ENCODE assay signal across 1 cellular context in the genomic region with DNA sequence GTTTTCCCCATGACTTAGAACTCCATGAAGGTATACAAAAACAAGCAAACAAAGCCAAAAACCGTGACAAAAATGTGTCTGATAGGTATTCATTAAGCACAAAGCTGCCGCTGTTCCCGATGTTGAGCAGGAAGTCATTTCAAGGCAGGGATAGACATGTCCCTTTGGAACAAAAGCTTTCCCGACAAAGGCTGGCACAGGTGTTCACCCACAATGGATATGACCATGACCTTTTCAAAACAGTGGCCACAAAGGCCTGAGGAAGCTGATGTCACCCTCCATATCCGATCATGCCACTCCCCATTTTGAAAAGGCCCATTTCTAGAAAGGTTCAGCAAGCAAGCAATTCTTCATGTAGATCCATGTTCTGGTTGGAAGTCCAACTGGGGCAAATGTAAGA.
TF ChIP-seq lines count a peak whose summit lies in the region.

No MANE protein-coding gene starts in this region.

TF ChIP-seq in GM23338, 12 proteins besides CTCF, POLR2A, EP300 and RAD21 (continued from another document):
- TF ChIP-seq, protein P1, sequence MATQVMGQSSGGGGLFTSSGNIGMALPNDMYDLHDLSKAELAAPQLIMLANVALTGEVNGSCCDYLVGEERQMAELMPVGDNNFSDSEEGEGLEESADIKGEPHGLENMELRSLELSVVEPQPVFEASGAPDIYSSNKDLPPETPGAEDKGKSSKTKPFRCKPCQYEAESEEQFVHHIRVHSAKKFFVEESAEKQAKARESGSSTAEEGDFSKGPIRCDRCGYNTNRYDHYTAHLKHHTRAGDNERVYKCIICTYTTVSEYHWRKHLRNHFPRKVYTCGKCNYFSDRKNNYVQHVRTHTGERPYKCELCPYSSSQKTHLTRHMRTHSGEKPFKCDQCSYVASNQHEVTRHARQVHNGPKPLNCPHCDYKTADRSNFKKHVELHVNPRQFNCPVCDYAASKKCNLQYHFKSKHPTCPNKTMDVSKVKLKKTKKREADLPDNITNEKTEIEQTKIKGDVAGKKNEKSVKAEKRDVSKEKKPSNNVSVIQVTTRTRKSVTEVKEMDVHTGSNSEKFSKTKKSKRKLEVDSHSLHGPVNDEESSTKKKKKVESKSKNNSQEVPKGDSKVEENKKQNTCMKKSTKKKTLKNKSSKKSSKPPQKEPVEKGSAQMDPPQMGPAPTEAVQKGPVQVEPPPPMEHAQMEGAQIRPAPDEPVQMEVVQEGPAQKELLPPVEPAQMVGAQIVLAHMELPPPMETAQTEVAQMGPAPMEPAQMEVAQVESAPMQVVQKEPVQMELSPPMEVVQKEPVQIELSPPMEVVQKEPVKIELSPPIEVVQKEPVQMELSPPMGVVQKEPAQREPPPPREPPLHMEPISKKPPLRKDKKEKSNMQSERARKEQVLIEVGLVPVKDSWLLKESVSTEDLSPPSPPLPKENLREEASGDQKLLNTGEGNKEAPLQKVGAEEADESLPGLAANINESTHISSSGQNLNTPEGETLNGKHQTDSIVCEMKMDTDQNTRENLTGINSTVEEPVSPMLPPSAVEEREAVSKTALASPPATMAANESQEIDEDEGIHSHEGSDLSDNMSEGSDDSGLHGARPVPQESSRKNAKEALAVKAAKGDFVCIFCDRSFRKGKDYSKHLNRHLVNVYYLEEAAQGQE (IDR thresholded peaks at IDR 0.05; ENCODE audit: unreplicated experiment) = no peak
- TF ChIP-seq CREB1 (CRISPR knock-in tag; IDR thresholded peaks at IDR 0.05; ENCODE audit: low read depth) = no peak
- TF ChIP-seq EZH2 (IDR thresholded peaks at IDR 0.05; ENCODE audit: low read depth, unreplicated experiment) = no peak
- TF ChIP-seq NANOG (IDR thresholded peaks at IDR 0.05; ENCODE audit: borderline replicate concordance) = no peak
- no peak for TF ChIP-seq EZH2phosphoT487 (IDR thresholded peaks at IDR 0.05; ENCODE audit: unreplicated experiment)
- TF ChIP-seq, protein P2, sequence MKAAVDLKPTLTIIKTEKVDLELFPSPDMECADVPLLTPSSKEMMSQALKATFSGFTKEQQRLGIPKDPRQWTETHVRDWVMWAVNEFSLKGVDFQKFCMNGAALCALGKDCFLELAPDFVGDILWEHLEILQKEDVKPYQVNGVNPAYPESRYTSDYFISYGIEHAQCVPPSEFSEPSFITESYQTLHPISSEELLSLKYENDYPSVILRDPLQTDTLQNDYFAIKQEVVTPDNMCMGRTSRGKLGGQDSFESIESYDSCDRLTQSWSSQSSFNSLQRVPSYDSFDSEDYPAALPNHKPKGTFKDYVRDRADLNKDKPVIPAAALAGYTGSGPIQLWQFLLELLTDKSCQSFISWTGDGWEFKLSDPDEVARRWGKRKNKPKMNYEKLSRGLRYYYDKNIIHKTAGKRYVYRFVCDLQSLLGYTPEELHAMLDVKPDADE (IDR thresholded peaks at IDR 0.05) = no peak
- TF ChIP-seq JUNB (IDR thresholded peaks at IDR 0.05; ENCODE audit: unreplicated experiment) = no peak
- no peak for TF ChIP-seq POLR2AphosphoS5 (IDR thresholded peaks at IDR 0.05; ENCODE audit: low read depth)
- TF ChIP-seq ZNF331 (CRISPR knock-in tag; IDR thresholded peaks at IDR 0.05; ENCODE audit: low read depth) = no peak
